In genomic region chr14:74765721-74766120, GRCh38 we compare ENCODE assay signal across 10 cellular contexts. TPM values are rescaled to one million over a fixed set of nuclear protein-coding genes. Genes with fewer than 3 reads are reported as not detected.
DNase-seq lines count a peak whose midpoint lies in the region; ATAC-seq, FAIRE-seq and TF ChIP-seq lines count a peak whose summit lies in the region.
"Had no signal": no experiment of that assay in that cellular context is flagged by ENCODE, and none has a peak within 500 bp of the region (broad histone marks: within the 10 kb centered on the region; RNA-seq: fewer than 3 reads in every experiment).

No MANE protein-coding gene starts in this region.

- H2BK120ac ChIP-seq in mesendoderm (ENCODE audit: low read depth, low read length): no peak overlapping the region

- H3K4me3 ChIP-seq in ACC112 (ENCODE audit: low read depth, low read length) (peak overlapping the region; percentile 97), HFF-Myc (replicated peaks; ENCODE audit: low read depth, low read length) (peak overlapping the region; percentile 82), astrocyte (ENCODE audit: insufficient read depth, low read depth, low read length) (peak overlapping the region; percentile 64), mesendoderm (ENCODE audit: low read length) (no peak overlapping the region)

- FAIRE-seq in astrocyte (lab: Jason Lieb, UNC): no peak

- DNase-seq in HFF-Myc (ENCODE audit: extremely low read depth, low read depth): no peak
- DNase-seq in astrocyte (ENCODE audit: low read depth): no peak
- DNase-seq in mesendoderm: no peak
- no peak for DNase-seq in NCI-H524 (lab: John Stamatoyannopoulos, UW)
- DNase-seq: DMS79, NCI-H1417 treated with DMSO at 0.1 percent for 48 hours had no signal

- H2AFZ ChIP-seq in ACC112 (ENCODE audit: low read length, unreplicated experiment) (no peak overlapping the region), astrocyte (ENCODE audit: low read depth, low read length) (no peak overlapping the region)

- peak overlapping the region; percentile 93 for H3K9ac ChIP-seq in astrocyte (ENCODE audit: low read length)
- H3K9ac ChIP-seq in mesendoderm (ENCODE audit: low read length): peak overlapping the region; percentile 3

- peak overlapping the region; percentile 98 for H3K4me2 ChIP-seq in astrocyte (ENCODE audit: low read length)
- H3K4me2 ChIP-seq in mesendoderm (ENCODE audit: low read length): peak overlapping the region; percentile 26

- H4K20me1 ChIP-seq in astrocyte (ENCODE audit: insufficient read depth, low read length): peaks cover 61% of the 10 kb centered on the region

- H3K4me1 Mint-ChIP-seq in astrocyte (ENCODE audit: low read depth, unreplicated experiment): peaks cover 20% of the 10 kb centered on the region

- TF ChIP-seq CTCF in HFF-Myc (IDR thresholded peaks at IDR 0.05; ENCODE audit: low read depth, low read length, missing control alignments) (no peak), astrocyte (IDR thresholded peaks at IDR 0.05; ENCODE audit: insufficient read depth, low read depth, low read length) (no peak)

- H3K36me3 Mint-ChIP-seq in astrocyte (ENCODE audit: low read depth, unreplicated experiment): peaks cover 3% of the 10 kb centered on the region

- no peak overlapping the region for H3K4ac ChIP-seq in mesendoderm (ENCODE audit: low read depth, low read length)

- H3K27me3 ChIP-seq in ACC112 (ENCODE audit: insufficient read depth, low read length) (no peaks in the 10 kb centered on the region), astrocyte (ENCODE audit: insufficient read depth, low read length) (no peaks in the 10 kb centered on the region), mesendoderm (ENCODE audit: insufficient read depth, low read length, poor library complexity) (no peaks in the 10 kb centered on the region)

- no peak overlapping the region for H4K5ac ChIP-seq in mesendoderm (ENCODE audit: low read length)

- no peak overlapping the region for H3K27ac Mint-ChIP-seq in astrocyte (ENCODE audit: unreplicated experiment)

- H3K27ac ChIP-seq in ACC112 (ENCODE audit: low read depth, low read length) (no peak overlapping the region), astrocyte (ENCODE audit: low read depth, low read length) (no peak overlapping the region), mesendoderm (ENCODE audit: low read depth, low read length) (no peak overlapping the region)

- H3K18ac ChIP-seq in mesendoderm (ENCODE audit: low read length): no peak overlapping the region

- H3K27me3 Mint-ChIP-seq in astrocyte (ENCODE audit: low read depth, unreplicated experiment): no peaks in the 10 kb centered on the region

- no peak overlapping the region for H2BK5ac ChIP-seq in mesendoderm (ENCODE audit: low read length)

- H3K56ac ChIP-seq in mesendoderm (ENCODE audit: low read length): no peak overlapping the region

- no peaks in the 10 kb centered on the region for H3K9me3 Mint-ChIP-seq in astrocyte (ENCODE audit: unreplicated experiment)

- H2BK15ac ChIP-seq in mesendoderm (replicated peaks; ENCODE audit: low read depth): no peak overlapping the region

- H3K79me1 ChIP-seq in mesendoderm (ENCODE audit: low read length): peaks cover 1% of the 10 kb centered on the region

- H3K4me3 Mint-ChIP-seq in astrocyte (ENCODE audit: unreplicated experiment): peak overlapping the region; percentile 98

- peaks cover 18% of the 10 kb centered on the region for H3K4me1 ChIP-seq in ACC112 (ENCODE audit: control insufficient read depth, insufficient read depth, low read length, unreplicated experiment)
- peaks cover 14% of the 10 kb centered on the region for H3K4me1 ChIP-seq in astrocyte (ENCODE audit: insufficient read depth, low read length)
- peaks cover 10% of the 10 kb centered on the region for H3K4me1 ChIP-seq in mesendoderm (ENCODE audit: control insufficient read depth, low read depth, low read length)

- no peaks in the 10 kb centered on the region for H3K9me3 ChIP-seq in astrocyte (ENCODE audit: insufficient read depth, low read depth, low read length)

- peaks cover 7% of the 10 kb centered on the region for H3K36me3 ChIP-seq in ACC112 (ENCODE audit: insufficient read depth, low read length)
- no peaks in the 10 kb centered on the region for H3K36me3 ChIP-seq in astrocyte (ENCODE audit: insufficient read depth, low read length)
- no peaks in the 10 kb centered on the region for H3K36me3 ChIP-seq in mesendoderm (ENCODE audit: control insufficient read depth, insufficient read depth, low read length)

- no peak for ATAC-seq in HG03565 (IDR thresholded peaks at IDR 0.05; ENCODE audit: unreplicated experiment)
- ATAC-seq in GM19397 (IDR thresholded peaks at IDR 0.05; ENCODE audit: unreplicated experiment): no peak
- ATAC-seq in HG03139 (IDR thresholded peaks at IDR 0.05; ENCODE audit: unreplicated experiment): no peak

- H3K79me2 ChIP-seq in ACC112 (ENCODE audit: control insufficient read depth, insufficient read depth, low read length, unreplicated experiment) (peaks cover 62% of the 10 kb centered on the region), astrocyte (ENCODE audit: insufficient read depth, low read length) (peaks cover 76% of the 10 kb centered on the region), mesendoderm (ENCODE audit: control insufficient read depth, insufficient read depth, low read length) (peaks cover 53% of the 10 kb centered on the region)

- H3K23ac ChIP-seq in mesendoderm (ENCODE audit: low read length): no peak overlapping the region

- H4K8ac ChIP-seq in mesendoderm (ENCODE audit: low read depth, low read length): no peak overlapping the region

- no peak overlapping the region for H2AK5ac ChIP-seq in mesendoderm (ENCODE audit: low read length)

RNA-seq across cellular contexts. Expression of gene YLPM1, which starts 2.6 kb away (rescaled TPM):
- 49.5 and 49.7 TPM in 2 replicates for total RNA-seq in astrocyte
- 34.1 TPM for polyA plus RNA-seq in mesendoderm (2013, experiment 1 of 2)
- 33.1 TPM for polyA plus RNA-seq in mesendoderm (2013, experiment 2 of 2)

RNA-seq across cellular contexts. Expression of gene FCF1, which starts 52.8 kb away (rescaled TPM):
- total RNA-seq in astrocyte: 60.5 and 64.1 TPM in 2 replicates
- polyA plus RNA-seq in mesendoderm (2013, experiment 1 of 2): 84.5 TPM
- 83.5 TPM for polyA plus RNA-seq in mesendoderm (2013, experiment 2 of 2)

RNA-seq across cellular contexts. Expression of gene AREL1, which starts 52.8 kb away (rescaled TPM):
- 54.6 and 59.0 TPM in 2 replicates for total RNA-seq in astrocyte
- 17.4 TPM for polyA plus RNA-seq in mesendoderm (2013, experiment 1 of 2)
- 18.3 TPM for polyA plus RNA-seq in mesendoderm (2013, experiment 2 of 2)
